Comparison of ENCODE assay signal across 23 cellular contexts in genomic region chrX:7149421-7149820, GRCh38. TPM values are rescaled to one million over a fixed set of nuclear protein-coding genes. Genes with fewer than 3 reads are reported as not detected.
DNase-seq lines count a peak whose midpoint lies in the region; ATAC-seq and TF ChIP-seq lines count a peak whose summit lies in the region.
"Had no signal": no experiment of that assay in that cellular context is flagged by ENCODE, and none has a peak within 500 bp of the region (broad histone marks: within the 10 kb centered on the region; RNA-seq: fewer than 3 reads in every experiment).

No MANE protein-coding gene starts in this region.

- no peak overlapping the region for H3K27ac ChIP-seq in GM23338 (ENCODE audit: low read depth)
- H3K27ac ChIP-seq: BLaER1, breast epithelium, foreskin keratinocyte, SK-N-MC had no signal

- H3K27ac Mint-ChIP-seq in T-cell, result peak overlapping the region in 1 of 2 donors; percentile 34
- H3K27ac Mint-ChIP-seq in GM23338, result no peak overlapping the region

- peak; percentile 23 for DNase-seq in NOMO-1 treated with DMSO at 0.1 percent for 48 hours (lab: John Stamatoyannopoulos, UW; ENCODE audit: unreplicated experiment)
- no peak for DNase-seq in NOMO-1 treated with dmso at 0.1 percent for 144 hours (lab: John Stamatoyannopoulos, UW; ENCODE audit: unreplicated experiment)
- DNase-seq in T-cell, result no peak
- no peak for DNase-seq in GM23338 (ENCODE audit: low spot score)
- no peak for DNase-seq in Right ventricle myocardium inferior (ENCODE audit: missing footprints)
- DNase-seq in COLO668 (lab: John Stamatoyannopoulos, UW; ENCODE audit: unreplicated experiment), result no peak
- DNase-seq in activated CD4-positive, alpha-beta T cell treated with anti-CD3 and anti-CD28 coated beads, Interleukin-2, amount 50 U/mL, for 1 hour, result no peak
- DNase-seq: activated CD8-positive, alpha-beta memory T cell treated with anti-CD3 and anti-CD28 coated beads for 24 hours; DMS 273 treated with DMSO at 0.1 percent for 48 hours; foreskin keratinocyte; hypothalamus; NCI-H1694; NCI-H446 treated with DMSO at 0.1 percent for 48 hours; PC-3; stimulated activated CD4-positive, alpha-beta T cell treated with anti-CD3 and anti-CD28 coated beads, Interleukin-4, amount 100 ng/mL, for 4 hours; T-helper 9 cell had no signal

- H3K4me3 ChIP-seq in GM23338, result no peak overlapping the region
- H3K4me3 ChIP-seq: HAP-1 had no signal

- H3K36me3 Mint-ChIP-seq in T-cell (no peaks in the 10 kb centered on the region), GM23338 (ENCODE audit: low read depth) (no peaks in the 10 kb centered on the region; the same call in 2 of the 3 replicates)

- POLR2A ChIA-PET in T-cell (lab: Charles Lee), result no interaction called here

- CTCF ChIA-PET in T-cell (lab: Charles Lee), result no interaction called here

- peak overlapping the region; percentile 13 to 91 (median 86) for H3K4me3 Mint-ChIP-seq in T-cell
- H3K4me3 Mint-ChIP-seq in GM23338, result no peak overlapping the region
- H3K4me3 Mint-ChIP-seq: memory B cell had no signal

- H3K36me3 ChIP-seq in GM23338 (ENCODE audit: insufficient read depth), result no peaks in the 10 kb centered on the region
- H3K36me3 ChIP-seq: breast epithelium, HAP-1 had no signal

- TF ChIP-seq CTCF in GM23338 (conservative IDR thresholded peaks at IDR 0.05; ENCODE audit: low read depth in 2 of 2), result no peak

- H3K27me3 ChIP-seq in GM23338 (ENCODE audit: insufficient read depth), result no peaks in the 10 kb centered on the region
- H3K27me3 ChIP-seq: BLaER1, breast epithelium, foreskin keratinocyte had no signal

- ATAC-seq in HG03378 (IDR thresholded peaks at IDR 0.05; ENCODE audit: unreplicated experiment) (peak; percentile 23), T-cell (replicated peaks in 1 of 4) (no peak), GM23338 (no peak), Right ventricle myocardium inferior (no peak)
- ATAC-seq: foreskin keratinocyte, PC-3 had no signal

- H3K9me3 Mint-ChIP-seq in T-cell (no peaks in the 10 kb centered on the region), GM23338 (no peaks in the 10 kb centered on the region)
- H3K9me3 Mint-ChIP-seq: activated T-helper 1 cell treated with anti-CD3 and anti-CD28 coated beads, Interleukin-12 subunit alpha, Interleukin-12 subunit beta, Interleukin-2, Interleukin-4 antibody, amounts not matched to agents 30 ng/mL and 10 ng/mL and 1 ng/mL, durations not matched to agents 14 hours and 24 hours and 36 hours; memory B cell had no signal

- H3K4me1 Mint-ChIP-seq in T-cell, result peaks cover 12 to 33% (median 21%) of the 10 kb centered on the region in 3 donors
- peaks cover 12% of the 10 kb centered on the region for H3K4me1 Mint-ChIP-seq in GM23338

- H3K9me2 ChIP-seq in GM23338 (ENCODE audit: insufficient read depth), result no peaks in the 10 kb centered on the region

- intact Hi-C loops in Right ventricle myocardium inferior (cut with DNase I), result no loop called here

- no peaks in the 10 kb centered on the region for H3K4me1 ChIP-seq in GM23338 (ENCODE audit: insufficient read depth)
- H3K4me1 ChIP-seq: breast epithelium, foreskin keratinocyte had no signal

- H3K27me3 Mint-ChIP-seq in T-cell, result peaks cover 0 to 4% of the 10 kb centered on the region in 2 donors
- peaks cover 6% of the 10 kb centered on the region for H3K27me3 Mint-ChIP-seq in GM23338 (ENCODE audit: insufficient read depth, low read depth, poor library complexity)
- H3K27me3 Mint-ChIP-seq: memory B cell had no signal

- no peak overlapping the region for H3K4me2 ChIP-seq in GM23338

- no peaks in the 10 kb centered on the region for H4K20me1 ChIP-seq in GM23338 (replicated peaks; ENCODE audit: insufficient read depth)
- H4K20me1 ChIP-seq: BLaER1 had no signal

- H3F3A ChIP-seq in GM23338 (replicated peaks; ENCODE audit: low read depth), result no peaks in the 10 kb centered on the region

- peaks cover 19% of the 10 kb centered on the region for H3K79me2 ChIP-seq in GM23338 (replicated peaks; ENCODE audit: insufficient read depth)

- no peak overlapping the region for H2AFZ ChIP-seq in GM23338

TF ChIP-seq in GM23338, 12 proteins besides CTCF, POLR2A, EP300 and RAD21 (continues in another document):
- no peak for TF ChIP-seq ZNF331 (CRISPR knock-in tag; IDR thresholded peaks at IDR 0.05; ENCODE audit: low read depth)
- no peak for TF ChIP-seq CREB1 (CRISPR knock-in tag; IDR thresholded peaks at IDR 0.05; ENCODE audit: low read depth)
- TF ChIP-seq STAT1 (IDR thresholded peaks at IDR 0.05; ENCODE audit: unreplicated experiment), result no peak
- TF ChIP-seq, protein P1, sequence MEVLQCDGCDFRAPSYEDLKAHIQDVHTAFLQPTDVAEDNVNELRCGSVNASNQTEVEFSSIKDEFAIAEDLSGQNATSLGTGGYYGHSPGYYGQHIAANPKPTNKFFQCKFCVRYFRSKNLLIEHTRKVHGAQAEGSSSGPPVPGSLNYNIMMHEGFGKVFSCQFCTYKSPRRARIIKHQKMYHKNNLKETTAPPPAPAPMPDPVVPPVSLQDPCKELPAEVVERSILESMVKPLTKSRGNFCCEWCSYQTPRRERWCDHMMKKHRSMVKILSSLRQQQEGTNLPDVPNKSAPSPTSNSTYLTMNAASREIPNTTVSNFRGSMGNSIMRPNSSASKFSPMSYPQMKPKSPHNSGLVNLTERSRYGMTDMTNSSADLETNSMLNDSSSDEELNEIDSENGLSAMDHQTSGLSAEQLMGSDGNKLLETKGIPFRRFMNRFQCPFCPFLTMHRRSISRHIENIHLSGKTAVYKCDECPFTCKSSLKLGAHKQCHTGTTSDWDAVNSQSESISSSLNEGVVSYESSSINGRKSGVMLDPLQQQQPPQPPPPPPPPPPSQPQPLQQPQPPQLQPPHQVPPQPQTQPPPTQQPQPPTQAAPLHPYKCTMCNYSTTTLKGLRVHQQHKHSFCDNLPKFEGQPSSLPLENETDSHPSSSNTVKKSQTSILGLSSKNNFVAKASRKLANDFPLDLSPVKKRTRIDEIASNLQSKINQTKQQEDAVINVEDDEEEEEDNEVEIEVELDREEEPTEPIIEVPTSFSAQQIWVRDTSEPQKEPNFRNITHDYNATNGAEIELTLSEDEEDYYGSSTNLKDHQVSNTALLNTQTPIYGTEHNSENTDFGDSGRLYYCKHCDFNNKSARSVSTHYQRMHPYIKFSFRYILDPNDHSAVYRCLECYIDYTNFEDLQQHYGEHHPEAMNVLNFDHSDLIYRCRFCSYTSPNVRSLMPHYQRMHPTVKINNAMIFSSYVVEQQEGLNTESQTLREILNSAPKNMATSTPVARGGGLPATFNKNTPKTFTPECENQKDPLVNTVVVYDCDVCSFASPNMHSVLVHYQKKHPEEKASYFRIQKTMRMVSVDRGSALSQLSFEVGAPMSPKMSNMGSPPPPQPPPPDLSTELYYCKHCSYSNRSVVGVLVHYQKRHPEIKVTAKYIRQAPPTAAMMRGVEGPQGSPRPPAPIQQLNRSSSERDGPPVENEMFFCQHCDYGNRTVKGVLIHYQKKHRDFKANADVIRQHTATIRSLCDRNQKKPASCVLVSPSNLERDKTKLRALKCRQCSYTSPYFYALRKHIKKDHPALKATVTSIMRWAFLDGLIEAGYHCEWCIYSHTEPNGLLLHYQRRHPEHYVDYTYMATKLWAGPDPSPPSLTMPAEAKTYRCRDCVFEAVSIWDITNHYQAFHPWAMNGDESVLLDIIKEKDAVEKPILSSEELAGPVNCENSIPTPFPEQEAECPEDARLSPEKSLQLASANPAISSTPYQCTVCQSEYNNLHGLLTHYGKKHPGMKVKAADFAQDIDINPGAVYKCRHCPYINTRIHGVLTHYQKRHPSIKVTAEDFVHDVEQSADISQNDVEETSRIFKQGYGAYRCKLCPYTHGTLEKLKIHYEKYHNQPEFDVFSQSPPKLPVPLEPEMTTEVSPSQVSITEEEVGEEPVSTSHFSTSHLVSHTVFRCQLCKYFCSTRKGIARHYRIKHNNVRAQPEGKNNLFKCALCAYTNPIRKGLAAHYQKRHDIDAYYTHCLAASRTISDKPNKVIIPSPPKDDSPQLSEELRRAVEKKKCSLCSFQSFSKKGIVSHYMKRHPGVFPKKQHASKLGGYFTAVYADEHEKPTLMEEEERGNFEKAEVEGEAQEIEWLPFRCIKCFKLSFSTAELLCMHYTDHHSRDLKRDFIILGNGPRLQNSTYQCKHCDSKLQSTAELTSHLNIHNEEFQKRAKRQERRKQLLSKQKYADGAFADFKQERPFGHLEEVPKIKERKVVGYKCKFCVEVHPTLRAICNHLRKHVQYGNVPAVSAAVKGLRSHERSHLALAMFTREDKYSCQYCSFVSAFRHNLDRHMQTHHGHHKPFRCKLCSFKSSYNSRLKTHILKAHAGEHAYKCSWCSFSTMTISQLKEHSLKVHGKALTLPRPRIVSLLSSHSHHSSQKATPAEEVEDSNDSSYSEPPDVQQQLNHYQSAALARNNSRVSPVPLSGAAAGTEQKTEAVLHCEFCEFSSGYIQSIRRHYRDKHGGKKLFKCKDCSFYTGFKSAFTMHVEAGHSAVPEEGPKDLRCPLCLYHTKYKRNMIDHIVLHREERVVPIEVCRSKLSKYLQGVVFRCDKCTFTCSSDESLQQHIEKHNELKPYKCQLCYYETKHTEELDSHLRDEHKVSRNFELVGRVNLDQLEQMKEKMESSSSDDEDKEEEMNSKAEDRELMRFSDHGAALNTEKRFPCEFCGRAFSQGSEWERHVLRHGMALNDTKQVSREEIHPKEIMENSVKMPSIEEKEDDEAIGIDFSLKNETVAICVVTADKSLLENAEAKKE (CRISPR knock-in tag; IDR thresholded peaks at IDR 0.05), result no peak
- TF ChIP-seq NANOG (IDR thresholded peaks at IDR 0.05; ENCODE audit: borderline replicate concordance), result no peak
- TF ChIP-seq, protein P2, sequence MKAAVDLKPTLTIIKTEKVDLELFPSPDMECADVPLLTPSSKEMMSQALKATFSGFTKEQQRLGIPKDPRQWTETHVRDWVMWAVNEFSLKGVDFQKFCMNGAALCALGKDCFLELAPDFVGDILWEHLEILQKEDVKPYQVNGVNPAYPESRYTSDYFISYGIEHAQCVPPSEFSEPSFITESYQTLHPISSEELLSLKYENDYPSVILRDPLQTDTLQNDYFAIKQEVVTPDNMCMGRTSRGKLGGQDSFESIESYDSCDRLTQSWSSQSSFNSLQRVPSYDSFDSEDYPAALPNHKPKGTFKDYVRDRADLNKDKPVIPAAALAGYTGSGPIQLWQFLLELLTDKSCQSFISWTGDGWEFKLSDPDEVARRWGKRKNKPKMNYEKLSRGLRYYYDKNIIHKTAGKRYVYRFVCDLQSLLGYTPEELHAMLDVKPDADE (IDR thresholded peaks at IDR 0.05), result no peak
- no peak for TF ChIP-seq JUNB (IDR thresholded peaks at IDR 0.05; ENCODE audit: unreplicated experiment)
- no peak for TF ChIP-seq ZNF114 (CRISPR knock-in tag; IDR thresholded peaks at IDR 0.05)

RNA-seq across cellular contexts. Expression of gene PUDP, which starts 1.5 kb away (rescaled TPM):
- total RNA-seq in T-cell, result 10 to 100 TPM in 4 of 5 donors, 1 to 10 TPM in 1; 9.7 to 15.0 (median 10.1) TPM
- total RNA-seq in GM23338 (2014; rRNA removed; shearing (Covaris generic)), result 21.9 and 22.4 TPM in 2 replicates
- polyA plus RNA-seq in GM23338 (2016; fragmentation: Nextera tagmentation; extraction: Ambion mirVana), result 16.1 and 17.2 TPM in 2 replicates
- total RNA-seq in Right ventricle myocardium inferior, result 22.1 TPM

RNA-seq across cellular contexts. Expression of gene STS, which starts 1.9 kb away (rescaled TPM):
- total RNA-seq in T-cell (1 to 10 TPM in 1 of 5 donors, under 1 TPM in 4; 0.70 to 1.3 (median 0.85) TPM), Right ventricle myocardium inferior (5.0 TPM)
- 1.4 and 1.7 TPM in 2 replicates for total RNA-seq in GM23338 (2014; rRNA removed; shearing (Covaris generic))
- 0.44 and 0.47 TPM in 2 replicates for polyA plus RNA-seq in GM23338 (2016; fragmentation: Nextera tagmentation; extraction: Ambion mirVana)
